ENCODE assay signal across 15 cellular contexts in the genomic region with DNA sequence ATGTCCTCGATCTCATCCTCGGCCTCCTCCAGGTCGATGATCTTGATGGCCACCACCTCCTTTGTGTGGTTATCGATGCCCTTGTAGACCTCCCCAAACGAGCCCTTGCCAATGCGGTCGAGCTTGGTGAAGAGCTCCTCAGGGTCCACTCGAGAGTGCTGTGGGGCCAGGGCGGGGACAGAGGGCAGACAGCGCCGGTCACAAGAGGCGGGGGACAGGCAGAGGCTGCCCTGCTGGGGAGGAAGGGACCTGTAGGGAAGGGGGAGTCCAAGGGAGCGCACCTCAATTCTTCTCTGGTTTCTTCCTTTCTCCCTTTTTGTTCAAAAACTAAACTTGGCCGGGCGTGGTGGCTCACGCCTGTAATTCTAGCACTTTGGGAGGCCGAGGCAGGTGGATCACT. TPM values are rescaled to one million over a fixed set of nuclear protein-coding genes. Genes with fewer than 3 reads are reported as not detected.
A peak's percentile ranks its signal among the peaks of the same experiment; 100 is the strongest.
DNase-seq lines count a peak whose midpoint lies in the region; ATAC-seq and TF ChIP-seq lines count a peak whose summit lies in the region.
"Had no signal": no experiment of that assay in that cellular context is flagged by ENCODE, and none has a peak within 500 bp of the region (broad histone marks: within the 10 kb centered on the region; RNA-seq: fewer than 3 reads in every experiment).

No MANE protein-coding gene starts in this region.

- H3K9me3 Mint-ChIP-seq in chondrocyte (ENCODE audit: low read depth), result no peaks in the 10 kb centered on the region
- no peaks in the 10 kb centered on the region for H3K9me3 Mint-ChIP-seq in stimulated activated effector memory CD8-positive, alpha-beta T cell treated with anti-CD3 and anti-CD28 coated beads, Interleukin-12 subunit alpha, Interleukin-12 subunit beta, amount 100 ng/mL, for 72 hours
- H3K9me3 Mint-ChIP-seq: CD8-positive, alpha-beta T cell; IgD-negative memory B cell had no signal

- H3K4me1 ChIP-seq in psoas muscle, result peaks cover 64% of the 10 kb centered on the region
- H3K4me1 ChIP-seq in gastroesophageal sphincter, result peaks cover 0 to 18% (median 15%) of the 10 kb centered on the region in 3 donors
- H3K4me1 ChIP-seq in prostate gland (replicated peaks), result no peaks in the 10 kb centered on the region
- H3K4me1 ChIP-seq in HAP-1, result no peaks in the 10 kb centered on the region

- H3K9me3 ChIP-seq in psoas muscle (no peaks in the 10 kb centered on the region), gastroesophageal sphincter (no peaks in the 10 kb centered on the region), prostate gland (no peaks in the 10 kb centered on the region), HAP-1 (no peaks in the 10 kb centered on the region)
- H3K9me3 ChIP-seq: BLaER1 treated with 17β-estradiol and CSF1 and Interleukin-3, amounts not matched to agents 10 nM and 100 nM had no signal

- TF ChIP-seq CTCF in chondrocyte (IDR thresholded peaks at IDR 0.05) (no peak), psoas muscle (IDR thresholded peaks at IDR 0.05) (no peak), gastroesophageal sphincter (IDR thresholded peaks at IDR 0.05) (no peak), prostate gland (IDR thresholded peaks at IDR 0.05) (no peak)

- intact Hi-C loops in Right ventricle myocardium inferior (cut with DNase I), result no loop called here
- intact Hi-C loops in left cardiac atrium (cut with DNase I), result no loop called here
- intact Hi-C loops in psoas muscle (cut with DNase I), result no loop called here
- intact Hi-C loops in prostate gland (cut with DNase I), result loop anchor here (10.0 kb wide), 1 partner anchor 147 kb away; a partner anchor contains a TSS

- H3K27ac ChIP-seq in psoas muscle (peak overlapping the region; percentile 94), gastroesophageal sphincter (no peak overlapping the region), prostate gland (no peak overlapping the region)
- H3K27ac ChIP-seq: BLaER1 treated with 17β-estradiol and CSF1 and Interleukin-3, amounts not matched to agents 10 nM and 100 nM had no signal

- no peak for TF ChIP-seq POLR2A in gastroesophageal sphincter (IDR thresholded peaks at IDR 0.05)
- no peak for TF ChIP-seq POLR2A in prostate gland (IDR thresholded peaks at IDR 0.05)

- H3K4me3 ChIP-seq in psoas muscle, result no peak overlapping the region
- H3K4me3 ChIP-seq in gastroesophageal sphincter, result no peak overlapping the region
- no peak overlapping the region for H3K4me3 ChIP-seq in prostate gland
- H3K4me3 ChIP-seq in HAP-1, result no peak overlapping the region
- H3K4me3 ChIP-seq: BLaER1 treated with 17β-estradiol and CSF1 and Interleukin-3, amounts not matched to agents 10 nM and 100 nM had no signal

- in situ Hi-C loops in HAP-1 (cut with MboI; ENCODE audit: low sequenced_read_pairs), result no loop called here

- H3K4me1 Mint-ChIP-seq in chondrocyte (ENCODE audit: low read depth), result peaks cover 14% of the 10 kb centered on the region
- H3K4me1 Mint-ChIP-seq in stimulated activated effector memory CD8-positive, alpha-beta T cell treated with anti-CD3 and anti-CD28 coated beads, Interleukin-12 subunit alpha, Interleukin-12 subunit beta, amount 100 ng/mL, for 72 hours, result peaks cover 17% of the 10 kb centered on the region

- H3K27me3 Mint-ChIP-seq in chondrocyte (ENCODE audit: low read depth), result no peaks in the 10 kb centered on the region
- H3K27me3 Mint-ChIP-seq: B cell, IgD-negative memory B cell had no signal

- H3K36me3 Mint-ChIP-seq in chondrocyte (ENCODE audit: low read depth), result peaks cover 3% of the 10 kb centered on the region
- peaks cover 12% of the 10 kb centered on the region for H3K36me3 Mint-ChIP-seq in stimulated activated effector memory CD8-positive, alpha-beta T cell treated with anti-CD3 and anti-CD28 coated beads, Interleukin-12 subunit alpha, Interleukin-12 subunit beta, amount 100 ng/mL, for 72 hours

- DNase-seq in Right ventricle myocardium inferior (ENCODE audit: missing footprints) (peak; percentile 57), left cardiac atrium (no peak), chondrocyte (ENCODE audit: low spot score) (peak; percentile 87), psoas muscle (no peak), prostate gland (ENCODE audit: low spot score) (no peak), HAP-1 (ENCODE audit: low spot score in 2 of 2) (no peak)
- no peak for DNase-seq in stimulated activated effector memory CD8-positive, alpha-beta T cell treated with anti-CD3 and anti-CD28 coated beads, Interleukin-12 subunit alpha, Interleukin-12 subunit beta, amount 100 ng/mL, for 72 hours (ENCODE audit: low spot score in 2 of 2)
- DNase-seq: 8988T; Calu3; CD8-positive, alpha-beta T cell; DMS79 treated with DMSO at 0.1 percent for 48 hours had no signal

- H3K36me3 ChIP-seq in psoas muscle (ENCODE audit: insufficient read depth in 1 of 2, low read depth in 1 of 2) (peaks cover 3 to 46% of the 10 kb centered on the region in 2 donors), gastroesophageal sphincter (peaks cover 0 to 70% of the 10 kb centered on the region in 2 donors), prostate gland (no peaks in the 10 kb centered on the region), HAP-1 (replicated peaks) (peaks cover 52% of the 10 kb centered on the region)

- H3K27me3 ChIP-seq in psoas muscle (ENCODE audit: insufficient read depth in 3 of 3, low read length in 2 of 3) (no peaks in the 10 kb centered on the region), gastroesophageal sphincter (no peaks in the 10 kb centered on the region), prostate gland (replicated peaks; ENCODE audit: insufficient read depth) (no peaks in the 10 kb centered on the region), HAP-1 (ENCODE audit: low read depth) (no peaks in the 10 kb centered on the region)
- H3K27me3 ChIP-seq: BLaER1 treated with 17β-estradiol and CSF1 and Interleukin-3, amounts not matched to agents 10 nM and 100 nM had no signal

- TF ChIP-seq EP300 in gastroesophageal sphincter (IDR thresholded peaks at IDR 0.05), result no peak

- WGBS in psoas muscle, 3 donors, result 90 to 95% (median 92%) methylated on average over 17 of the region's 17 CpGs
- 100% methylated on average over 2 of the region's 17 CpGs; no CpG with 5 or more reads in 1 of the 2 donors for WGBS in gastroesophageal sphincter (ENCODE audit: low coverage in 1 of 2), 2 donors
- WGBS in prostate gland, result 93% methylated on average over 17 of the region's 17 CpGs

- no peak overlapping the region for H3K4me3 Mint-ChIP-seq in chondrocyte (ENCODE audit: unreplicated experiment)
- H3K4me3 Mint-ChIP-seq in stimulated activated effector memory CD8-positive, alpha-beta T cell treated with anti-CD3 and anti-CD28 coated beads, Interleukin-12 subunit alpha, Interleukin-12 subunit beta, amount 100 ng/mL, for 72 hours, result no peak overlapping the region
- H3K4me3 Mint-ChIP-seq: B cell; CD8-positive, alpha-beta T cell had no signal

- ATAC-seq in Right ventricle myocardium inferior, result no peak
- no peak for ATAC-seq in left cardiac atrium
- no peak for ATAC-seq in psoas muscle
- no peak for ATAC-seq in stimulated activated effector memory CD8-positive, alpha-beta T cell treated with anti-CD3 and anti-CD28 coated beads, Interleukin-12 subunit alpha, Interleukin-12 subunit beta, amount 100 ng/mL, for 72 hours
- no peak for ATAC-seq in gastroesophageal sphincter
- ATAC-seq: CD8-positive, alpha-beta T cell had no signal

- H3K27ac Mint-ChIP-seq in chondrocyte (ENCODE audit: unreplicated experiment), result no peak overlapping the region
- H3K27ac Mint-ChIP-seq in stimulated activated effector memory CD8-positive, alpha-beta T cell treated with anti-CD3 and anti-CD28 coated beads, Interleukin-12 subunit alpha, Interleukin-12 subunit beta, amount 100 ng/mL, for 72 hours, result peak overlapping the region; percentile 20
- H3K27ac Mint-ChIP-seq: B cell; CD8-positive, alpha-beta T cell; IgD-negative memory B cell had no signal

RNA-seq across cellular contexts. Expression of a gene that starts 6.8 kb away (rescaled TPM):
- 97.4 TPM for total RNA-seq in Right ventricle myocardium inferior
- 10 to 100 TPM; 89.2 to 94.9 TPM for total RNA-seq in left cardiac atrium
- total RNA-seq in chondrocyte, result 158 to 174 TPM (median 169 TPM) in 3 replicates
- total RNA-seq in psoas muscle, result 100 to 1,000 TPM; 268 to 382 (median 276) TPM
- 100 to 1,000 TPM; 227 to 489 (median 385) TPM for polyA plus RNA-seq in psoas muscle
- total RNA-seq in gastroesophageal sphincter, result 100 to 1,000 TPM; 125 to 234 (median 174) TPM
- 100 to 1,000 TPM; 169 to 235 TPM for total RNA-seq in prostate gland

RNA-seq across cellular contexts. Expression of a gene that starts 57.0 kb away (rescaled TPM):
- total RNA-seq in Right ventricle myocardium inferior (4.5 TPM), left cardiac atrium (10 to 100 TPM; 20.4 to 30.2 TPM), chondrocyte (28.5 to 46.8 TPM (median 44.6 TPM) in 3 replicates), psoas muscle (1 to 10 TPM; 1.3 to 3.9 (median 3.2) TPM), gastroesophageal sphincter (100 to 1,000 TPM in 1 of 4 donors, 10 to 100 TPM in 3; 46.0 to 128 (median 66.3) TPM), prostate gland (10 to 100 TPM; 58.3 to 91.6 TPM)
- 10 to 100 TPM in 1 of 3 donors, 1 to 10 TPM in 2; 1.3 to 12.8 (median 3.9) TPM for polyA plus RNA-seq in psoas muscle
- total RNA-seq: CD8-positive, alpha-beta T cell had no signal

Comparison
In these comparisons a context has a peak if more than half of its experiments do, and no peak if none do; other contexts are left out.
1. DNase-seq: peak in Right ventricle myocardium inferior (single experiment) and chondrocyte (single experiment); none in left cardiac atrium (single experiment), psoas muscle (0 of 2), stimulated activated effector memory CD8-positive, alpha-beta T cell treated with anti-CD3 and anti-CD28 coated beads, Interleukin-12 subunit alpha, Interleukin-12 subunit beta, amount 100 ng/mL, for 72 hours (0 of 2), prostate gland (single experiment) and HAP-1 (0 of 2).